In the genomic region with DNA sequence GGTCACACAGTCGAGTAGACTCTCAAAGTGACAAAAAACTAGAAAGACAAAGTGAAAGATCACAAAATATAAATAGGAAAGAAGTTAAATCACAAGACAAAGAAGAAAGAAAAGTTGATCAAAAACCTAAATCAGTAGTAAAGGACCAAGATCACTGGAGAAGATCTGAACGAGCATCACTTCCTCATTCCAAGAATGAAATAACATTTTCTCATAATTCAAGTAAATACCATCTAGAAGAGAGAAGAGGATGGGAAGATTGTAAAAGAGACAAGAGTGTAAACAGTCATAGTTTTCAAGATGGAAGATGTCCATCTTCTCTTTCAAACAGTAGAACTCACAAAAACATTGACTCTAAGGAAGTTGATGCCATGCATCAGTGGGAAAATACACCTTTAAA, we compare ENCODE assay signal across 1 cellular context.
TF ChIP-seq lines count a peak whose summit lies in the region.

No MANE protein-coding gene starts in this region.

TF ChIP-seq in HepG2, 621 proteins besides CTCF, POLR2A, EP300 and RAD21:
- TF ChIP-seq, protein P1, sequence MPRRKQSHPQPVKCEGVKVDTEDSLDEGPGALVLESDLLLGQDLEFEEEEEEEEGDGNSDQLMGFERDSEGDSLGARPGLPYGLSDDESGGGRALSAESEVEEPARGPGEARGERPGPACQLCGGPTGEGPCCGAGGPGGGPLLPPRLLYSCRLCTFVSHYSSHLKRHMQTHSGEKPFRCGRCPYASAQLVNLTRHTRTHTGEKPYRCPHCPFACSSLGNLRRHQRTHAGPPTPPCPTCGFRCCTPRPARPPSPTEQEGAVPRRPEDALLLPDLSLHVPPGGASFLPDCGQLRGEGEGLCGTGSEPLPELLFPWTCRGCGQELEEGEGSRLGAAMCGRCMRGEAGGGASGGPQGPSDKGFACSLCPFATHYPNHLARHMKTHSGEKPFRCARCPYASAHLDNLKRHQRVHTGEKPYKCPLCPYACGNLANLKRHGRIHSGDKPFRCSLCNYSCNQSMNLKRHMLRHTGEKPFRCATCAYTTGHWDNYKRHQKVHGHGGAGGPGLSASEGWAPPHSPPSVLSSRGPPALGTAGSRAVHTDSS (CRISPR knock-in tag; conservative IDR thresholded peaks at IDR 0.05) = no peak
- TF ChIP-seq ZNF674 (CRISPR knock-in tag; IDR thresholded peaks at IDR 0.05; ENCODE audit: low read depth) = no peak
- TF ChIP-seq XBP1 (CRISPR knock-in tag; IDR thresholded peaks at IDR 0.05) = no peak
- TF ChIP-seq, protein P2, sequence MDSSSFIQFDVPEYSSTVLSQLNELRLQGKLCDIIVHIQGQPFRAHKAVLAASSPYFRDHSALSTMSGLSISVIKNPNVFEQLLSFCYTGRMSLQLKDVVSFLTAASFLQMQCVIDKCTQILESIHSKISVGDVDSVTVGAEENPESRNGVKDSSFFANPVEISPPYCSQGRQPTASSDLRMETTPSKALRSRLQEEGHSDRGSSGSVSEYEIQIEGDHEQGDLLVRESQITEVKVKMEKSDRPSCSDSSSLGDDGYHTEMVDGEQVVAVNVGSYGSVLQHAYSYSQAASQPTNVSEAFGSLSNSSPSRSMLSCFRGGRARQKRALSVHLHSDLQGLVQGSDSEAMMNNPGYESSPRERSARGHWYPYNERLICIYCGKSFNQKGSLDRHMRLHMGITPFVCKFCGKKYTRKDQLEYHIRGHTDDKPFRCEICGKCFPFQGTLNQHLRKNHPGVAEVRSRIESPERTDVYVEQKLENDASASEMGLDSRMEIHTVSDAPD (CRISPR knock-in tag; IDR thresholded peaks at IDR 0.05) = no peak
- TF ChIP-seq ZNF251 (CRISPR knock-in tag; IDR thresholded peaks at IDR 0.05) = no peak
- no peak for TF ChIP-seq KMT2A (CRISPR knock-in tag; IDR thresholded peaks at IDR 0.05)
- TF ChIP-seq, protein P3, sequence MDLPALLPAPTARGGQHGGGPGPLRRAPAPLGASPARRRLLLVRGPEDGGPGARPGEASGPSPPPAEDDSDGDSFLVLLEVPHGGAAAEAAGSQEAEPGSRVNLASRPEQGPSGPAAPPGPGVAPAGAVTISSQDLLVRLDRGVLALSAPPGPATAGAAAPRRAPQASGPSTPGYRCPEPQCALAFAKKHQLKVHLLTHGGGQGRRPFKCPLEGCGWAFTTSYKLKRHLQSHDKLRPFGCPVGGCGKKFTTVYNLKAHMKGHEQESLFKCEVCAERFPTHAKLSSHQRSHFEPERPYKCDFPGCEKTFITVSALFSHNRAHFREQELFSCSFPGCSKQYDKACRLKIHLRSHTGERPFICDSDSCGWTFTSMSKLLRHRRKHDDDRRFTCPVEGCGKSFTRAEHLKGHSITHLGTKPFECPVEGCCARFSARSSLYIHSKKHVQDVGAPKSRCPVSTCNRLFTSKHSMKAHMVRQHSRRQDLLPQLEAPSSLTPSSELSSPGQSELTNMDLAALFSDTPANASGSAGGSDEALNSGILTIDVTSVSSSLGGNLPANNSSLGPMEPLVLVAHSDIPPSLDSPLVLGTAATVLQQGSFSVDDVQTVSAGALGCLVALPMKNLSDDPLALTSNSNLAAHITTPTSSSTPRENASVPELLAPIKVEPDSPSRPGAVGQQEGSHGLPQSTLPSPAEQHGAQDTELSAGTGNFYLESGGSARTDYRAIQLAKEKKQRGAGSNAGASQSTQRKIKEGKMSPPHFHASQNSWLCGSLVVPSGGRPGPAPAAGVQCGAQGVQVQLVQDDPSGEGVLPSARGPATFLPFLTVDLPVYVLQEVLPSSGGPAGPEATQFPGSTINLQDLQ (CRISPR knock-in tag; IDR thresholded peaks at IDR 0.05) = no peak
- no peak for TF ChIP-seq SMARCE1 (IDR thresholded peaks at IDR 0.05; ENCODE audit: borderline replicate concordance)
- no peak for TF ChIP-seq HIVEP1 (CRISPR knock-in tag; IDR thresholded peaks at IDR 0.05)
- no peak for TF ChIP-seq FOXK1 (CRISPR knock-in tag; IDR thresholded peaks at IDR 0.05; ENCODE audit: borderline replicate concordance, low read depth)
- no peak for TF ChIP-seq ZNF225 (CRISPR knock-in tag; IDR thresholded peaks at IDR 0.05)
- TF ChIP-seq ZNF256 (CRISPR knock-in tag; conservative IDR thresholded peaks at IDR 0.05) = no peak
- no peak for TF ChIP-seq NKX3-1 (CRISPR knock-in tag; IDR thresholded peaks at IDR 0.05)
- TF ChIP-seq ZBTB3 (CRISPR knock-in tag; IDR thresholded peaks at IDR 0.05; ENCODE audit: borderline replicate concordance, low read depth) = no peak
